2 cellular contexts compared by ENCODE assay signal in genomic region chr16:30065943-30066881, GRCh38.
TF ChIP-seq lines count a peak whose summit lies in the region.

No MANE protein-coding gene starts in this region.

TF ChIP-seq in GM23338, 12 proteins besides CTCF, POLR2A, EP300 and RAD21:
- TF ChIP-seq STAT1 (IDR thresholded peaks at IDR 0.05; ENCODE audit: unreplicated experiment) (no peak), ZNF331 (CRISPR knock-in tag; IDR thresholded peaks at IDR 0.05; ENCODE audit: low read depth) (no peak), POLR2AphosphoS5 (IDR thresholded peaks at IDR 0.05; ENCODE audit: low read depth) (no peak)
- TF ChIP-seq, protein P1, sequence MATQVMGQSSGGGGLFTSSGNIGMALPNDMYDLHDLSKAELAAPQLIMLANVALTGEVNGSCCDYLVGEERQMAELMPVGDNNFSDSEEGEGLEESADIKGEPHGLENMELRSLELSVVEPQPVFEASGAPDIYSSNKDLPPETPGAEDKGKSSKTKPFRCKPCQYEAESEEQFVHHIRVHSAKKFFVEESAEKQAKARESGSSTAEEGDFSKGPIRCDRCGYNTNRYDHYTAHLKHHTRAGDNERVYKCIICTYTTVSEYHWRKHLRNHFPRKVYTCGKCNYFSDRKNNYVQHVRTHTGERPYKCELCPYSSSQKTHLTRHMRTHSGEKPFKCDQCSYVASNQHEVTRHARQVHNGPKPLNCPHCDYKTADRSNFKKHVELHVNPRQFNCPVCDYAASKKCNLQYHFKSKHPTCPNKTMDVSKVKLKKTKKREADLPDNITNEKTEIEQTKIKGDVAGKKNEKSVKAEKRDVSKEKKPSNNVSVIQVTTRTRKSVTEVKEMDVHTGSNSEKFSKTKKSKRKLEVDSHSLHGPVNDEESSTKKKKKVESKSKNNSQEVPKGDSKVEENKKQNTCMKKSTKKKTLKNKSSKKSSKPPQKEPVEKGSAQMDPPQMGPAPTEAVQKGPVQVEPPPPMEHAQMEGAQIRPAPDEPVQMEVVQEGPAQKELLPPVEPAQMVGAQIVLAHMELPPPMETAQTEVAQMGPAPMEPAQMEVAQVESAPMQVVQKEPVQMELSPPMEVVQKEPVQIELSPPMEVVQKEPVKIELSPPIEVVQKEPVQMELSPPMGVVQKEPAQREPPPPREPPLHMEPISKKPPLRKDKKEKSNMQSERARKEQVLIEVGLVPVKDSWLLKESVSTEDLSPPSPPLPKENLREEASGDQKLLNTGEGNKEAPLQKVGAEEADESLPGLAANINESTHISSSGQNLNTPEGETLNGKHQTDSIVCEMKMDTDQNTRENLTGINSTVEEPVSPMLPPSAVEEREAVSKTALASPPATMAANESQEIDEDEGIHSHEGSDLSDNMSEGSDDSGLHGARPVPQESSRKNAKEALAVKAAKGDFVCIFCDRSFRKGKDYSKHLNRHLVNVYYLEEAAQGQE (IDR thresholded peaks at IDR 0.05; ENCODE audit: unreplicated experiment): no peak

TF ChIP-seq in H1, 55 proteins besides CTCF, POLR2A, EP300 and RAD21 (continues in another document):
- TF ChIP-seq USF2 (IDR thresholded peaks at IDR 0.05; ENCODE audit: low read length): no peak
- TF ChIP-seq CEBPB (IDR thresholded peaks at IDR 0.05; ENCODE audit: low read depth, low read length): no peak
- TF ChIP-seq SAP30 (IDR thresholded peaks at IDR 0.05; ENCODE audit: insufficient read depth, insufficient replicate concordance, low read length): peak; percentile 52
- TF ChIP-seq NRF1 (IDR thresholded peaks at IDR 0.05; ENCODE audit: low read depth, low read length): no peak
- no peak for TF ChIP-seq TAF1 (IDR thresholded peaks at IDR 0.05; ENCODE audit: low read depth, low read length)
- TF ChIP-seq MAX (IDR thresholded peaks at IDR 0.05): no peak
- TF ChIP-seq POLR2AphosphoS5 (IDR thresholded peaks at IDR 0.05; ENCODE audit: low read depth, low read length): 0 out of 2 replicates have a peak, but pooled peaks have one; percentile 9
- TF ChIP-seq CREB1 (IDR thresholded peaks at IDR 0.05): no peak
- no peak for TF ChIP-seq ATF2 (IDR thresholded peaks at IDR 0.05; ENCODE audit: low read length)
- peak; percentile 23 for TF ChIP-seq TAF7 (optimal IDR thresholded peaks at IDR 0.05; ENCODE audit: borderline replicate concordance, low read depth, low read length)
- TF ChIP-seq HDAC2 (IDR thresholded peaks at IDR 0.05; ENCODE audit: borderline replicate concordance in 1 of 2, low read depth in 2 of 2, low read length in 2 of 2): no peak; a peak in 1 of 4 replicates
- TF ChIP-seq, protein P2, sequence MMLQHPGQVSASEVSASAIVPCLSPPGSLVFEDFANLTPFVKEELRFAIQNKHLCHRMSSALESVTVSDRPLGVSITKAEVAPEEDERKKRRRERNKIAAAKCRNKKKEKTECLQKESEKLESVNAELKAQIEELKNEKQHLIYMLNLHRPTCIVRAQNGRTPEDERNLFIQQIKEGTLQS (IDR thresholded peaks at IDR 0.05; ENCODE audit: insufficient read depth, low read depth, low read length): no peak
- no peak for TF ChIP-seq TCF12 (IDR thresholded peaks at IDR 0.05; ENCODE audit: low read depth, low read length)
- TF ChIP-seq SUZ12 (IDR thresholded peaks at IDR 0.05; ENCODE audit: low read length): no peak
- no peak for TF ChIP-seq SRF (IDR thresholded peaks at IDR 0.05; ENCODE audit: low read depth, low read length)
- no peak for TF ChIP-seq SIRT6 (IDR thresholded peaks at IDR 0.05; ENCODE audit: low read length)
- no peak for TF ChIP-seq CHD1 (IDR thresholded peaks at IDR 0.05; ENCODE audit: low read depth, low read length)
- TF ChIP-seq CHD2 (IDR thresholded peaks at IDR 0.05; ENCODE audit: low read length): no peak
- TF ChIP-seq POU5F1 (IDR thresholded peaks at IDR 0.05; ENCODE audit: low read depth, low read length): no peak
- no peak for TF ChIP-seq CTBP2 (IDR thresholded peaks at IDR 0.05; ENCODE audit: borderline replicate concordance, insufficient read depth, insufficient read length, low read length)
- no peak for TF ChIP-seq EZH2 (IDR thresholded peaks at IDR 0.05; ENCODE audit: low read depth, low read length, severe bottlenecking)
- TF ChIP-seq YY1 (IDR thresholded peaks at IDR 0.05; ENCODE audit: low read depth, low read length): no peak
- TF ChIP-seq RNF2 (IDR thresholded peaks at IDR 0.05; ENCODE audit: borderline replicate concordance, low read depth, low read length, missing control alignments, poor library complexity, severe bottlenecking): no peak
- TF ChIP-seq GABPA (IDR thresholded peaks at IDR 0.05; ENCODE audit: borderline replicate concordance, insufficient read depth, low read length): no peak
- no peak for TF ChIP-seq GTF2F1 (IDR thresholded peaks at IDR 0.05; ENCODE audit: borderline replicate concordance, low read depth, low read length)
- no peak for TF ChIP-seq NANOG (IDR thresholded peaks at IDR 0.05; ENCODE audit: insufficient read depth, low read depth, low read length, poor library complexity, severe bottlenecking)
- no peak for TF ChIP-seq KDM5A (IDR thresholded peaks at IDR 0.05; ENCODE audit: low read length)
- no peak for TF ChIP-seq BCL11A (IDR thresholded peaks at IDR 0.05; ENCODE audit: low read depth in 2 of 2, low read length in 2 of 2)
- no peak for TF ChIP-seq TBP (IDR thresholded peaks at IDR 0.05; ENCODE audit: low read depth, low read length)
- 0 out of 2 replicates have a peak, but pooled peaks have one; percentile 10 for TF ChIP-seq PHF8 (conservative IDR thresholded peaks at IDR 0.05; ENCODE audit: low read depth, low read length)
- 0 out of 4 replicates have a peak, but pooled peaks of 1 of the 2 experiments have one; percentile 15 for TF ChIP-seq SIN3A (conservative IDR thresholded peaks at IDR 0.05 in 1 of 2, IDR thresholded peaks at IDR 0.05 in 1 of 2; ENCODE audit: low read depth in 1 of 2, low read length in 2 of 2)
- no peak for TF ChIP-seq CBX5 (IDR thresholded peaks at IDR 0.05; ENCODE audit: low read depth, low read length)
- TF ChIP-seq SIX5 (IDR thresholded peaks at IDR 0.05; ENCODE audit: low read depth, low read length): no peak
- no peak for TF ChIP-seq BRCA1 (IDR thresholded peaks at IDR 0.05; ENCODE audit: low read depth, low read length)
- 0 out of 2 replicates have a peak, but pooled peaks have one; percentile 30 for TF ChIP-seq RBBP5 (IDR thresholded peaks at IDR 0.05; ENCODE audit: borderline replicate concordance, low read depth, low read length)
- TF ChIP-seq TEAD4 (IDR thresholded peaks at IDR 0.05; ENCODE audit: low read depth, low read length): no peak
- TF ChIP-seq MAFK (IDR thresholded peaks at IDR 0.05; ENCODE audit: low read depth, low read length): peak; percentile 44; the same call in 1 of the 2 replicates
- TF ChIP-seq JUND (IDR thresholded peaks at IDR 0.05; ENCODE audit: low read length): no peak
- TF ChIP-seq, protein P3, sequence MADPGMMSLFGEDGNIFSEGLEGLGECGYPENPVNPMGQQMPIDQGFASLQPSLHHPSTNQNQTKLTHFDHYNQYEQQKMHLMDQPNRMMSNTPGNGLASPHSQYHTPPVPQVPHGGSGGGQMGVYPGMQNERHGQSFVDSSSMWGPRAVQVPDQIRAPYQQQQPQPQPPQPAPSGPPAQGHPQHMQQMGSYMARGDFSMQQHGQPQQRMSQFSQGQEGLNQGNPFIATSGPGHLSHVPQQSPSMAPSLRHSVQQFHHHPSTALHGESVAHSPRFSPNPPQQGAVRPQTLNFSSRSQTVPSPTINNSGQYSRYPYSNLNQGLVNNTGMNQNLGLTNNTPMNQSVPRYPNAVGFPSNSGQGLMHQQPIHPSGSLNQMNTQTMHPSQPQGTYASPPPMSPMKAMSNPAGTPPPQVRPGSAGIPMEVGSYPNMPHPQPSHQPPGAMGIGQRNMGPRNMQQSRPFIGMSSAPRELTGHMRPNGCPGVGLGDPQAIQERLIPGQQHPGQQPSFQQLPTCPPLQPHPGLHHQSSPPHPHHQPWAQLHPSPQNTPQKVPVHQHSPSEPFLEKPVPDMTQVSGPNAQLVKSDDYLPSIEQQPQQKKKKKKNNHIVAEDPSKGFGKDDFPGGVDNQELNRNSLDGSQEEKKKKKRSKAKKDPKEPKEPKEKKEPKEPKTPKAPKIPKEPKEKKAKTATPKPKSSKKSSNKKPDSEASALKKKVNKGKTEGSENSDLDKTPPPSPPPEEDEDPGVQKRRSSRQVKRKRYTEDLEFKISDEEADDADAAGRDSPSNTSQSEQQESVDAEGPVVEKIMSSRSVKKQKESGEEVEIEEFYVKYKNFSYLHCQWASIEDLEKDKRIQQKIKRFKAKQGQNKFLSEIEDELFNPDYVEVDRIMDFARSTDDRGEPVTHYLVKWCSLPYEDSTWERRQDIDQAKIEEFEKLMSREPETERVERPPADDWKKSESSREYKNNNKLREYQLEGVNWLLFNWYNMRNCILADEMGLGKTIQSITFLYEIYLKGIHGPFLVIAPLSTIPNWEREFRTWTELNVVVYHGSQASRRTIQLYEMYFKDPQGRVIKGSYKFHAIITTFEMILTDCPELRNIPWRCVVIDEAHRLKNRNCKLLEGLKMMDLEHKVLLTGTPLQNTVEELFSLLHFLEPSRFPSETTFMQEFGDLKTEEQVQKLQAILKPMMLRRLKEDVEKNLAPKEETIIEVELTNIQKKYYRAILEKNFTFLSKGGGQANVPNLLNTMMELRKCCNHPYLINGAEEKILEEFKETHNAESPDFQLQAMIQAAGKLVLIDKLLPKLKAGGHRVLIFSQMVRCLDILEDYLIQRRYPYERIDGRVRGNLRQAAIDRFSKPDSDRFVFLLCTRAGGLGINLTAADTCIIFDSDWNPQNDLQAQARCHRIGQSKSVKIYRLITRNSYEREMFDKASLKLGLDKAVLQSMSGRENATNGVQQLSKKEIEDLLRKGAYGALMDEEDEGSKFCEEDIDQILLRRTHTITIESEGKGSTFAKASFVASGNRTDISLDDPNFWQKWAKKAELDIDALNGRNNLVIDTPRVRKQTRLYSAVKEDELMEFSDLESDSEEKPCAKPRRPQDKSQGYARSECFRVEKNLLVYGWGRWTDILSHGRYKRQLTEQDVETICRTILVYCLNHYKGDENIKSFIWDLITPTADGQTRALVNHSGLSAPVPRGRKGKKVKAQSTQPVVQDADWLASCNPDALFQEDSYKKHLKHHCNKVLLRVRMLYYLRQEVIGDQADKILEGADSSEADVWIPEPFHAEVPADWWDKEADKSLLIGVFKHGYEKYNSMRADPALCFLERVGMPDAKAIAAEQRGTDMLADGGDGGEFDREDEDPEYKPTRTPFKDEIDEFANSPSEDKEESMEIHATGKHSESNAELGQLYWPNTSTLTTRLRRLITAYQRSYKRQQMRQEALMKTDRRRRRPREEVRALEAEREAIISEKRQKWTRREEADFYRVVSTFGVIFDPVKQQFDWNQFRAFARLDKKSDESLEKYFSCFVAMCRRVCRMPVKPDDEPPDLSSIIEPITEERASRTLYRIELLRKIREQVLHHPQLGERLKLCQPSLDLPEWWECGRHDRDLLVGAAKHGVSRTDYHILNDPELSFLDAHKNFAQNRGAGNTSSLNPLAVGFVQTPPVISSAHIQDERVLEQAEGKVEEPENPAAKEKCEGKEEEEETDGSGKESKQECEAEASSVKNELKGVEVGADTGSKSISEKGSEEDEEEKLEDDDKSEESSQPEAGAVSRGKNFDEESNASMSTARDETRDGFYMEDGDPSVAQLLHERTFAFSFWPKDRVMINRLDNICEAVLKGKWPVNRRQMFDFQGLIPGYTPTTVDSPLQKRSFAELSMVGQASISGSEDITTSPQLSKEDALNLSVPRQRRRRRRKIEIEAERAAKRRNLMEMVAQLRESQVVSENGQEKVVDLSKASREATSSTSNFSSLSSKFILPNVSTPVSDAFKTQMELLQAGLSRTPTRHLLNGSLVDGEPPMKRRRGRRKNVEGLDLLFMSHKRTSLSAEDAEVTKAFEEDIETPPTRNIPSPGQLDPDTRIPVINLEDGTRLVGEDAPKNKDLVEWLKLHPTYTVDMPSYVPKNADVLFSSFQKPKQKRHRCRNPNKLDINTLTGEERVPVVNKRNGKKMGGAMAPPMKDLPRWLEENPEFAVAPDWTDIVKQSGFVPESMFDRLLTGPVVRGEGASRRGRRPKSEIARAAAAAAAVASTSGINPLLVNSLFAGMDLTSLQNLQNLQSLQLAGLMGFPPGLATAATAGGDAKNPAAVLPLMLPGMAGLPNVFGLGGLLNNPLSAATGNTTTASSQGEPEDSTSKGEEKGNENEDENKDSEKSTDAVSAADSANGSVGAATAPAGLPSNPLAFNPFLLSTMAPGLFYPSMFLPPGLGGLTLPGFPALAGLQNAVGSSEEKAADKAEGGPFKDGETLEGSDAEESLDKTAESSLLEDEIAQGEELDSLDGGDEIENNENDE (IDR thresholded peaks at IDR 0.05; ENCODE audit: insufficient replicate concordance, low read length): no peak
- TF ChIP-seq RXRA (IDR thresholded peaks at IDR 0.05; ENCODE audit: insufficient read depth, low read depth, low read length): no peak
- TF ChIP-seq KDM1A (IDR thresholded peaks at IDR 0.05; ENCODE audit: borderline replicate concordance, low read length): no peak
- TF ChIP-seq SP4 (IDR thresholded peaks at IDR 0.05; ENCODE audit: low read length): no peak
- no peak for TF ChIP-seq CBX8 (IDR thresholded peaks at IDR 0.05; ENCODE audit: borderline replicate concordance, low read depth, low read length)
- no peak; the same call in 1 of the 2 replicates for TF ChIP-seq SP1 (IDR thresholded peaks at IDR 0.05; ENCODE audit: low read depth, low read length)
- no peak for TF ChIP-seq KDM4A (IDR thresholded peaks at IDR 0.05; ENCODE audit: low read depth, low read length, severe bottlenecking)
- no peak for TF ChIP-seq JUN (IDR thresholded peaks at IDR 0.05; ENCODE audit: low read depth, low read length)
- TF ChIP-seq FOSL1 (IDR thresholded peaks at IDR 0.05; ENCODE audit: insufficient read depth, low read depth, low read length): no peak
- TF ChIP-seq BACH1 (IDR thresholded peaks at IDR 0.05; ENCODE audit: low read length): peak; percentile 85
- TF ChIP-seq RFX5 (IDR thresholded peaks at IDR 0.05; ENCODE audit: borderline replicate concordance, low read depth, low read length): no peak
- no peak for TF ChIP-seq ZNF274 (IDR thresholded peaks at IDR 0.05; ENCODE audit: borderline replicate concordance, extremely low read depth, low read length)
- no peak for TF ChIP-seq ASH2L (IDR thresholded peaks at IDR 0.05; ENCODE audit: low read length)
